In genomic region chr2:205680903-205681302, GRCh38 we compare ENCODE assay signal across 2 cellular contexts.
TF ChIP-seq lines count a peak whose summit lies in the region.

No MANE protein-coding gene starts in this region.

TF ChIP-seq in SK-N-SH, 30 proteins besides CTCF, POLR2A, EP300 and RAD21:
- no peak for TF ChIP-seq PBX3 (IDR thresholded peaks at IDR 0.05)
- no peak for TF ChIP-seq EZH2phosphoT487 (IDR thresholded peaks at IDR 0.05; ENCODE audit: borderline replicate concordance, low read depth)
- TF ChIP-seq NFIC (IDR thresholded peaks at IDR 0.05; ENCODE audit: borderline replicate concordance): no peak
- TF ChIP-seq GATA2 (CRISPR knock-in tag; IDR thresholded peaks at IDR 0.05): peak; percentile 81
- TF ChIP-seq ELF1 (IDR thresholded peaks at IDR 0.05): no peak
- no peak for TF ChIP-seq GABPA (IDR thresholded peaks at IDR 0.05; ENCODE audit: low read depth)
- TF ChIP-seq SIN3A (IDR thresholded peaks at IDR 0.05; ENCODE audit: borderline replicate concordance, low read depth, low read length): no peak

TF ChIP-seq in SK-N-SH treated with all-trans-retinoic acid at 6 μM for 48 hours, 23 proteins besides CTCF, POLR2A, EP300 and RAD21 (continued from another document):
- TF ChIP-seq PATZ1 (CRISPR knock-in tag; IDR thresholded peaks at IDR 0.05; ENCODE audit: borderline replicate concordance) (no peak), CSRNP3 (CRISPR knock-in tag; IDR thresholded peaks at IDR 0.05) (no peak), ISL1 (CRISPR knock-in tag; IDR thresholded peaks at IDR 0.05) (no peak), OSR1 (CRISPR knock-in tag; IDR thresholded peaks at IDR 0.05) (no peak), ARNTL (CRISPR knock-in tag; IDR thresholded peaks at IDR 0.05; ENCODE audit: borderline replicate concordance, low read depth) (no peak), ZFP3 (CRISPR knock-in tag; IDR thresholded peaks at IDR 0.05) (no peak), ZFP30 (CRISPR knock-in tag; IDR thresholded peaks at IDR 0.05) (no peak), TSHZ2 (CRISPR knock-in tag; IDR thresholded peaks at IDR 0.05) (no peak), ZNF70 (CRISPR knock-in tag; IDR thresholded peaks at IDR 0.05) (no peak), ZNF565 (CRISPR knock-in tag; conservative IDR thresholded peaks at IDR 0.05; ENCODE audit: low read depth) (no peak), TCF4 (CRISPR knock-in tag; IDR thresholded peaks at IDR 0.05; ENCODE audit: borderline replicate concordance) (no peak), SNAI2 (CRISPR knock-in tag; IDR thresholded peaks at IDR 0.05) (no peak)
